Comparison of ENCODE assay signal across 8 cellular contexts in genomic region chr1:146278346-146278745, GRCh38. TPM values are rescaled to one million over a fixed set of nuclear protein-coding genes. Genes with fewer than 3 reads are reported as not detected.
DNase-seq lines count a peak whose midpoint lies in the region; ATAC-seq and TF ChIP-seq lines count a peak whose summit lies in the region.
"Not testable (repeated sequence)": the region's sequence is repeated elsewhere in the genome, so short reads cannot be mapped to it uniquely, and the experiment has no call there.

No MANE protein-coding gene starts in this region.

- H3K36me3 ChIP-seq in upper lobe of left lung = not testable (repeated sequence)

- H3K27ac Mint-ChIP-seq in T-helper 17 cell = not testable (repeated sequence)

- TF ChIP-seq CTCF in upper lobe of left lung (IDR thresholded peaks at IDR 0.05) = not testable (repeated sequence)

- H3K27ac ChIP-seq in upper lobe of left lung = not testable (repeated sequence)

- no CpG with 5 or more reads among the region's 3 CpGs for WGBS in upper lobe of left lung, 2 donors

- H3K4me1 ChIP-seq in upper lobe of left lung = not testable (repeated sequence)

- ATAC-seq in GM18520 (IDR thresholded peaks at IDR 0.05; ENCODE audit: unreplicated experiment) (peak; percentile 59), GM19438 (IDR thresholded peaks at IDR 0.05; ENCODE audit: low read depth, unreplicated experiment) (peak; percentile 59), GM21723 (IDR thresholded peaks at IDR 0.05; ENCODE audit: unreplicated experiment) (peak; percentile 69), HG02943 (IDR thresholded peaks at IDR 0.05; ENCODE audit: low read depth, unreplicated experiment) (peak; percentile 56), HG03280 (IDR thresholded peaks at IDR 0.05; ENCODE audit: unreplicated experiment) (peak; percentile 69), T-helper 17 cell (peak; percentile 80), left lobe of liver (peak; percentile 87), upper lobe of left lung (ENCODE audit: low FRiP score in 2 of 2) (peak; percentile 49 to 82)

- not testable (repeated sequence) for DNase-seq in T-helper 17 cell; left lobe of liver (ENCODE audit: low spot score); upper lobe of left lung

- H3K27me3 ChIP-seq in upper lobe of left lung = not testable (repeated sequence)

- not testable (repeated sequence) for H3K27me3 Mint-ChIP-seq in T-helper 17 cell

- not testable (repeated sequence) for TF ChIP-seq EP300 in upper lobe of left lung (IDR thresholded peaks at IDR 0.05)

- TF ChIP-seq POLR2A in upper lobe of left lung (IDR thresholded peaks at IDR 0.05) = not testable (repeated sequence)

- H3K4me3 Mint-ChIP-seq in T-helper 17 cell = not testable (repeated sequence)

- H3K36me3 Mint-ChIP-seq in T-helper 17 cell (ENCODE audit: low read depth) = not testable (repeated sequence)

- H3K4me1 Mint-ChIP-seq in T-helper 17 cell = not testable (repeated sequence)

- not testable (repeated sequence) for H3K4me3 ChIP-seq in upper lobe of left lung

- H3K9me3 ChIP-seq in T-helper 17 cell (ENCODE audit: control insufficient read depth, low read length, poor library complexity, severe bottlenecking); upper lobe of left lung: not testable (repeated sequence)

RNA-seq across cellular contexts. Expression of gene NOTCH2NLA, which starts 49.5 kb away (rescaled TPM):
- total RNA-seq in T-helper 17 cell = 10 to 100 TPM; 34.3 to 40.7 TPM
- 23.5 TPM for total RNA-seq in left lobe of liver
- total RNA-seq in upper lobe of left lung = 10 to 100 TPM; 35.2 to 83.6 (median 70.6) TPM
